Comparison of ENCODE assay signal across 8 cellular contexts in the genomic region with DNA sequence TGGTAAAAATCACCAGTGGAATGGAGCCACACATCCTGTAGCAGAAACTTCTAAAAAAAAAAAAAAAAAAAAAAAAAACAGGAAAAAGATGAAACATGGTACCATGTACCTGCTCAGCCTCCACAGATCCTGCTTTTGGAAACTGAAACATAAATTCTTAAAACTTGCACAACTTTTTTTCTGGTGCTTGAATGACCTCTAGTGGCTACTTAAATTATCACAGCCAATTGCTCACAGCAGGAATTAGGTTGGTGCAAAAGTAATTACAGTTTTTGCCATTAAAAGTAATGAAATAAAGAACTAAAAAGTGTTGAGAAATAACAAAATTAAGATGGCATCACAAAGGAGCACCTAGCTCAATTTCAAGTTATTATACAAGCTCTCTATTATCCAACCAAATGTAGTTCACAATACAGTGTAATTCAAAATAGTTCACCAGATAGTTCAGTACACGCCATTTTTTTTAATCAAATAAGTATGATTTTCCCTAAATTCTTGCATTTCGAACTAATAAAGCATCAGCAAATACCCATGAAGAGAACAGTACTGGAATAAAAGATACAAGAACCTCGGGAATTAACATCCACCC.
DNase-seq lines count a peak whose midpoint lies in the region; ATAC-seq, FAIRE-seq and TF ChIP-seq lines count a peak whose summit lies in the region.

No MANE protein-coding gene starts in this region.

- FAIRE-seq in GM19239 (lab: Jason Lieb, UNC) = peak; percentile 89
- FAIRE-seq in endothelial cell of umbilical vein (lab: Jason Lieb, UNC) = no peak

- H3K9me2 ChIP-seq in OCI-LY7 (ENCODE audit: insufficient read depth, low read length) = no peaks in the 10 kb centered on the region

- H3K4me2 ChIP-seq in OCI-LY7 (ENCODE audit: low read length) (no peak overlapping the region), endothelial cell of umbilical vein (ENCODE audit: insufficient read depth, low read length) (no peak overlapping the region)

- dilution Hi-C loops in endothelial cell of umbilical vein (cut with MboI; ENCODE audit: extremely low pct_ligation_motif_present, low sequenced_read_pairs) = no loop called here

- TF ChIP-seq CTCF in BE2C (IDR thresholded peaks at IDR 0.05; ENCODE audit: low read depth, low read length) (peak; percentile 49), OCI-LY7 (conservative IDR thresholded peaks at IDR 0.05; ENCODE audit: low read length) (peak; percentile 89), endothelial cell of umbilical vein (IDR thresholded peaks at IDR 0.05; ENCODE audit: extremely low read depth in 1 of 2, insufficient read depth in 1 of 2, low read depth in 1 of 2, low read length in 2 of 2) (peak; percentile 13 to 28), neutrophil (IDR thresholded peaks at IDR 0.05) (peak; percentile 50)

- TF ChIP-seq POLR2A in endothelial cell of umbilical vein (IDR thresholded peaks at IDR 0.05; ENCODE audit: low read depth, low read length) = no peak

- H4K20me1 ChIP-seq in OCI-LY7 (ENCODE audit: insufficient read depth, low read length) = no peaks in the 10 kb centered on the region
- no peaks in the 10 kb centered on the region for H4K20me1 ChIP-seq in endothelial cell of umbilical vein (replicated peaks; ENCODE audit: control insufficient read depth, extremely low read depth, insufficient read depth, low read length)

- no peak overlapping the region for H2AFZ ChIP-seq in OCI-LY7 (ENCODE audit: low read length)
- H2AFZ ChIP-seq in endothelial cell of umbilical vein (ENCODE audit: low read depth, low read length) = no peak overlapping the region

- H3K36me3 ChIP-seq in BE2C (no peaks in the 10 kb centered on the region), OCI-LY7 (ENCODE audit: insufficient read depth, low read length) (no peaks in the 10 kb centered on the region), endothelial cell of umbilical vein (ENCODE audit: control insufficient read depth in 2 of 2, extremely low read depth in 1 of 2, insufficient read depth in 2 of 2, low read length in 2 of 2) (no peaks in the 10 kb centered on the region), neutrophil (no peaks in the 10 kb centered on the region)

- no peak overlapping the region for H3K9ac ChIP-seq in endothelial cell of umbilical vein (replicated peaks; ENCODE audit: extremely low read depth, insufficient read depth, low read length)

- no peak overlapping the region for H3K4me3 ChIP-seq in BE2C (ENCODE audit: low read depth, low read length)
- no peak overlapping the region for H3K4me3 ChIP-seq in OCI-LY7 (ENCODE audit: low read depth, low read length, poor library complexity, severe bottlenecking)
- no peak overlapping the region for H3K4me3 ChIP-seq in endothelial cell of umbilical vein (replicated peaks in 1 of 3; ENCODE audit: insufficient read depth in 1 of 3, low read depth in 1 of 3, low read length in 3 of 3)
- H3K4me3 ChIP-seq in neutrophil (ENCODE audit: low read depth in 1 of 2, low read length in 1 of 2) = no peak overlapping the region

- POLR2A ChIA-PET in OCI-LY7 (lab: Charles Lee) (no interaction called here), endothelial cell of umbilical vein (lab: Charles Lee) (no interaction called here)

- H3K79me2 ChIP-seq in OCI-LY7 (ENCODE audit: insufficient read depth, low read depth, low read length) (no peaks in the 10 kb centered on the region), endothelial cell of umbilical vein (ENCODE audit: control insufficient read depth, insufficient read depth, low read length) (no peaks in the 10 kb centered on the region)

- CTCF ChIA-PET in OCI-LY7 (lab: Charles Lee; ENCODE audit: unreplicated experiment) (no interaction called here), endothelial cell of umbilical vein (lab: Charles Lee) (interaction anchor here (0.6 to 8.9 kb wide), 4 partner anchors 17 to 1299 kb away, joined by 3 to 91 read pairs (median 3); no protein-coding TSS in a partner anchor)

- DNase-seq in BE2C (no peak), GM19239 (ENCODE audit: insufficient read length, low spot score) (peak; percentile 9), OCI-LY7 (ENCODE audit: low spot score) (peak; percentile 64), endothelial cell of umbilical vein (ENCODE audit: low read depth, low spot score) (peak; percentile 60), NCI-H524 treated with DMSO at 0.1 percent for 48 hours (lab: John Stamatoyannopoulos, UW) (no peak), NCI-H187 (lab: John Stamatoyannopoulos, UW) (no peak)

- intact Hi-C loops in OCI-LY7 (cut with micrococcal nuclease; ENCODE audit: unreplicated experiment) (loop anchor here (1.0 to 2.0 kb wide), 2 partner anchors 1301 to 1554 kb away; no protein-coding TSS in a partner anchor), endothelial cell of umbilical vein (cut with micrococcal nuclease) (loop anchor here (1.0 to 5.0 kb wide), 7 partner anchors 184 to 1554 kb away; no protein-coding TSS in a partner anchor)

- no peaks in the 10 kb centered on the region for H3K27me3 ChIP-seq in BE2C
- H3K27me3 ChIP-seq in endothelial cell of umbilical vein (ENCODE audit: control insufficient read depth in 2 of 2, insufficient read depth in 2 of 2, low read length in 2 of 2) = no peaks in the 10 kb centered on the region
- H3K27me3 ChIP-seq in neutrophil = no peaks in the 10 kb centered on the region

- no peaks in the 10 kb centered on the region for H3K4me1 ChIP-seq in BE2C
- no peaks in the 10 kb centered on the region for H3K4me1 ChIP-seq in OCI-LY7 (ENCODE audit: insufficient read depth, low read length, poor library complexity, severe bottlenecking)
- no peaks in the 10 kb centered on the region for H3K4me1 ChIP-seq in endothelial cell of umbilical vein (ENCODE audit: control insufficient read depth, extremely low read depth, insufficient read depth, low read length)
- H3K4me1 ChIP-seq in neutrophil (ENCODE audit: control insufficient read depth in 1 of 2, insufficient read depth in 1 of 2, low read depth in 1 of 2, low read length in 1 of 2) = no peaks in the 10 kb centered on the region

- no peaks in the 10 kb centered on the region for H3K9me3 ChIP-seq in BE2C
- H3K9me3 ChIP-seq in OCI-LY7 (ENCODE audit: low read length) = no peaks in the 10 kb centered on the region
- no peaks in the 10 kb centered on the region for H3K9me3 ChIP-seq in endothelial cell of umbilical vein (replicated peaks; ENCODE audit: control insufficient read depth, insufficient read depth, low read length)
- H3K9me3 ChIP-seq in neutrophil = no peaks in the 10 kb centered on the region

- BruUV-seq in OCI-LY7 (replicated peaks; lab: Mats Ljungman, UMichigan) = no TSS peak
- no TSS peak for BruUV-seq in endothelial cell of umbilical vein (replicated peaks; lab: Mats Ljungman, UMichigan)

- H3K27ac ChIP-seq in OCI-LY7 (ENCODE audit: low read depth, low read length, poor library complexity, severe bottlenecking) (no peak overlapping the region), endothelial cell of umbilical vein (ENCODE audit: insufficient read depth, low read depth, low read length) (no peak overlapping the region), neutrophil (no peak overlapping the region)

- ATAC-seq in GM19035 (IDR thresholded peaks at IDR 0.05; ENCODE audit: unreplicated experiment) = no peak

- H3K9me1 ChIP-seq in endothelial cell of umbilical vein (replicated peaks; ENCODE audit: control insufficient read depth, extremely low read depth, insufficient read depth, low read length) = no peaks in the 10 kb centered on the region

TF ChIP-seq in endothelial cell of umbilical vein, 7 proteins besides CTCF, POLR2A, EP300 and RAD21:
- TF ChIP-seq MYC (IDR thresholded peaks at IDR 0.05; ENCODE audit: low read depth, low read length) (no peak), JUN (IDR thresholded peaks at IDR 0.05; ENCODE audit: borderline replicate concordance, insufficient read depth, insufficient read length, low read depth) (no peak), POLR2AphosphoS5 (IDR thresholded peaks at IDR 0.05; ENCODE audit: insufficient read depth, low read depth, low read length) (no peak), EZH2 (IDR thresholded peaks at IDR 0.05; ENCODE audit: borderline replicate concordance, low read depth, low read length, severe bottlenecking) (no peak), GATA2 (IDR thresholded peaks at IDR 0.05; ENCODE audit: insufficient read depth, insufficient read length, low read depth, low read length) (no peak), FOS (IDR thresholded peaks at IDR 0.05; ENCODE audit: borderline replicate concordance, insufficient read depth, low read length) (no peak)
- TF ChIP-seq, protein P1, sequence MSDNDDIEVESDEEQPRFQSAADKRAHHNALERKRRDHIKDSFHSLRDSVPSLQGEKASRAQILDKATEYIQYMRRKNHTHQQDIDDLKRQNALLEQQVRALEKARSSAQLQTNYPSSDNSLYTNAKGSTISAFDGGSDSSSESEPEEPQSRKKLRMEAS (IDR thresholded peaks at IDR 0.05; ENCODE audit: insufficient read depth, insufficient read length) = no peak

Comparison
In these comparisons a context has a peak if more than half of its experiments do, and no peak if none do; other contexts are left out.
1. DNase-seq: peak in GM19239 (single experiment), OCI-LY7 (single experiment) and endothelial cell of umbilical vein (single experiment); none in BE2C (single experiment), NCI-H524 treated with DMSO at 0.1 percent for 48 hours (single experiment) and NCI-H187 (0 of 2).
2. CTCF ChIP-seq: peak in every context shown above with its lines; median percentile 89 in OCI-LY7; 50 in neutrophil; 49 in BE2C; 20 in endothelial cell of umbilical vein.